ENCODE assay signal across 14 cellular contexts in the genomic region with DNA sequence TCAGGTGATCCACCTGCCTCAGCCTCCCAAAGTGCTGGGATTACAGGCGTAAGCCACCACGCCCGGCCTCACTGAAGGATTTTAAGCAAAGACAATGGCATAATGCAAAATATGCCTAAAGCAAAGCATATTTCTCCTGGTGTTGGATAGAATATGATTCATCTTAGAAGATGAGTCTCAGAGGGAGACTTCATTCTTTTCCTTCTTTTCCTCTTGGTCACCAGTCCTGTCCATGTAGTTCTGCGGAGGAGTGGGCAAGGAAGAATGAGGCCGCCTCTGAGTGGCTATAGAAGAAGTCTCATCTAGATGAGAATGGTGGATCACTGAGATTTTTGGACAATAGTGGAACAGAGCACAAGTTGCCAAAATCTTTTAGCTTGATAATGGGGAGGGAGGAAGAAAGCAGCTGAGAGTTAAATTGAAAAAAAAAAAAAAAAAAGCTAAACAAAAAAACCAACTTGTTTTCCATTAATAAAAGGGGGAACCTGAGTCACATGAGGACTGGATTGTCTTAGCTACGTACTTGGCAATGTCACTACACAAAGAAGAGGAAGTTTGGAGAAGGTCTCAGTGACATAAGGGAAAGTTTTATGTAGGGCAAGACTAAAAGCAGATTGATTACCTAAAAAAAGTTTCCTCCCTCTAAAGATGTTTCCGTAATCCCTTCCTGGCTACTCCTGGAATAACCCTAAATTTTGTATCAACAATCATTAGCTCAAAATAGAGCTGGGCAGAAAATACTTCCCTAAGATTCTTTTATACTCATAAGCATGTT. TPM values are rescaled to one million over a fixed set of nuclear protein-coding genes. Genes with fewer than 3 reads are reported as not detected.
A peak's percentile ranks its signal among the peaks of the same experiment; 100 is the strongest.
DNase-seq lines count a peak whose midpoint lies in the region; ATAC-seq and TF ChIP-seq lines count a peak whose summit lies in the region.
"Had no signal": no experiment of that assay in that cellular context is flagged by ENCODE, and none has a peak within 500 bp of the region (broad histone marks: within the 10 kb centered on the region; RNA-seq: fewer than 3 reads in every experiment).

No MANE protein-coding gene starts in this region.

- ATAC-seq in activated T-cell treated with anti-CD3 and anti-CD28 coated beads, Interleukin-2, amount 50 U/mL, for 72 hours (replicated peaks in 1 of 2) = no peak
- ATAC-seq: body of pancreas, T-cell had no signal

- peaks cover 81% of the 10 kb centered on the region for H3K4me1 Mint-ChIP-seq in activated T-cell treated with anti-CD3 and anti-CD28 coated beads, Interleukin-2, amount 50 U/mL, for 72 hours (ENCODE audit: low read depth)

- no peaks in the 10 kb centered on the region for H3K9me3 ChIP-seq in tibial nerve
- H3K9me3 ChIP-seq: body of pancreas had no signal

- H3K36me3 ChIP-seq in tibial nerve = no peaks in the 10 kb centered on the region

- H3K27ac Mint-ChIP-seq in activated T-cell treated with anti-CD3 and anti-CD28 coated beads, Interleukin-2, amount 50 U/mL, for 72 hours = peak overlapping the region; percentile 27
- H3K27ac Mint-ChIP-seq: nephron, T-cell had no signal

- peaks cover 0 to 42% (median 13%) of the 10 kb centered on the region in 4 donors for H3K4me1 ChIP-seq in tibial nerve
- H3K4me1 ChIP-seq: body of pancreas had no signal

- no peak for DNase-seq in activated T-cell treated with anti-CD3 and anti-CD28 coated beads, Interleukin-2, amount 50 U/mL, for 72 hours
- no peak for DNase-seq in activated T-cell treated with anti-CD3 and anti-CD28 coated beads, Interleukin-2, amount 50 U/mL, for 1 hour
- DNase-seq in SIG-M5 treated with dmso at 0.1 percent for 504 hours (lab: John Stamatoyannopoulos, UW; ENCODE audit: unreplicated experiment) (peak; percentile 74), germinal center (ENCODE audit: low spot score) (peak; percentile 50), tibial nerve (ENCODE audit: low spot score in 2 of 2) (no peak), T-helper 1 cell (no peak), islet precursor cell (no peak), DMS153 treated with DMSO at 0.1 percent for 48 hours (lab: John Stamatoyannopoulos, UW; ENCODE audit: unreplicated experiment) (no peak)
- DNase-seq: DMS79, NCI-H1105 treated with DMSO at 0.1 percent for 48 hours, NCI-H69, T-cell had no signal

- WGBS in tibial nerve, 2 donors = 87 to 89% methylated on average over 7 of the region's 7 CpGs

- H3K9me3 Mint-ChIP-seq in activated T-cell treated with anti-CD3 and anti-CD28 coated beads, Interleukin-2, amount 50 U/mL, for 72 hours = no peaks in the 10 kb centered on the region
- H3K9me3 Mint-ChIP-seq: nephron, T-cell had no signal

- no peaks in the 10 kb centered on the region for H3K27me3 Mint-ChIP-seq in activated T-cell treated with anti-CD3 and anti-CD28 coated beads, Interleukin-2, amount 50 U/mL, for 72 hours (ENCODE audit: low read depth)
- H3K27me3 Mint-ChIP-seq: T-cell had no signal

- peaks cover 14 to 42% of the 10 kb centered on the region in 2 donors for H3K36me3 Mint-ChIP-seq in activated T-cell treated with anti-CD3 and anti-CD28 coated beads, Interleukin-2, amount 50 U/mL, for 72 hours (ENCODE audit: insufficient read depth in 2 of 2)

- H3K4me3 ChIP-seq in tibial nerve = no peak overlapping the region
- H3K4me3 ChIP-seq: body of pancreas had no signal

- TF ChIP-seq CTCF in tibial nerve (IDR thresholded peaks at IDR 0.05) = no peak

- H3K4me3 Mint-ChIP-seq in activated T-cell treated with anti-CD3 and anti-CD28 coated beads, Interleukin-2, amount 50 U/mL, for 72 hours = peak overlapping the region in 1 of 2 donors; percentile 17
- H3K4me3 Mint-ChIP-seq: nephron, T-cell had no signal

- no peaks in the 10 kb centered on the region for H3K27me3 ChIP-seq in tibial nerve
- H3K27me3 ChIP-seq: body of pancreas had no signal

- TF ChIP-seq EP300 in tibial nerve (IDR thresholded peaks at IDR 0.05) = peak; percentile 79 to 94

- TF ChIP-seq POLR2A in tibial nerve (IDR thresholded peaks at IDR 0.05) = no peak

- peak overlapping the region in 2 of 4 donors; percentile 24 to 59 for H3K27ac ChIP-seq in tibial nerve

RNA-seq across cellular contexts. Expression of a gene that starts 5.9 kb away (rescaled TPM):
- 10 to 100 TPM; 19.9 to 26.6 TPM for total RNA-seq in activated T-cell treated with anti-CD3 and anti-CD28 coated beads, Interleukin-2, amount 50 U/mL, for 72 hours
- total RNA-seq in tibial nerve = 1 to 10 TPM; 2.1 to 5.3 (median 3.7) TPM

Comparison
In these comparisons a context has a peak if more than half of its experiments do, and no peak if none do; other contexts are left out.
1. DNase-seq: peak in SIG-M5 treated with dmso at 0.1 percent for 504 hours (single experiment) and germinal center (single experiment); none in activated T-cell treated with anti-CD3 and anti-CD28 coated beads, Interleukin-2, amount 50 U/mL, for 72 hours (0 of 2), activated T-cell treated with anti-CD3 and anti-CD28 coated beads, Interleukin-2, amount 50 U/mL, for 1 hour (single experiment), tibial nerve (0 of 2), T-helper 1 cell (0 of 5), islet precursor cell (single experiment) and DMS153 treated with DMSO at 0.1 percent for 48 hours (single experiment).